Comparison of ENCODE assay signal across 8 cellular contexts in the genomic region with DNA sequence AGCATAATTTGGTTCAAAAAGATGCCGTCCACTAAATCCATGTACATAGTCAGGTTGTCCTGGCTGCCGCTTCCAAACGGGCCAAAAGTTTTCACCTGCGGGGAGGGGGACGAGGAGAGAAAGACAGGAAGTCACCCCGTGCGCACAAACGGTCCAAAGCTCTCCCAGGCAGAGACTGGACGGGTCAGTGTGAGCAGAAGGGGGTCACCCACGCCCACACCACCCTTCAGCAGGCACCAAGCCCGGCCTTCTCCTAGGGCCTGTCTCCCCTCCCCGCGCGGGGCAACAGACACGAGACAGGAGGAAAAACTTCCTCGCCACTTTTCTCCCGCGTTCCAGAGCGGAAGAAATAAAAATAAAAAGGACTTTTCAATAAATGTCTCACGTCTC. TPM values are rescaled to one million over a fixed set of nuclear protein-coding genes. Genes with fewer than 3 reads are reported as not detected.
A peak's percentile ranks its signal among the peaks of the same experiment; 100 is the strongest.
DNase-seq lines count a peak whose midpoint lies in the region; TF ChIP-seq lines count a peak whose summit lies in the region.

No MANE protein-coding gene starts in this region.

- DNase-seq in BE2C (no peak), HT-29 (ENCODE audit: low spot score) (peak; percentile 29), MCF 10A (ENCODE audit: unreplicated experiment) (peak; percentile 20), mesenteric fat pad (ENCODE audit: low spot score) (peak; percentile 83), NCI-H187 (lab: John Stamatoyannopoulos, UW) (no peak), NCI-H2107 treated with DMSO at 0.1 percent for 48 hours (lab: John Stamatoyannopoulos, UW; ENCODE audit: unreplicated experiment) (no peak), NCI-H1694 treated with DMSO at 0.1 percent for 48 hours (lab: John Stamatoyannopoulos, UW) (no peak), cerebellum (ENCODE audit: low spot score) (no peak)

- no peaks in the 10 kb centered on the region for H3K36me3 ChIP-seq in BE2C

- no peaks in the 10 kb centered on the region; the same call in 1 of the 2 replicates for H3K9me3 ChIP-seq in BE2C

- peak overlapping the region; percentile 59 for H3K4me3 ChIP-seq in BE2C (ENCODE audit: low read depth, low read length)

- peaks cover 24% of the 10 kb centered on the region for H3K4me1 Mint-ChIP-seq in MCF 10A (ENCODE audit: insufficient read depth, unreplicated experiment)

- POLR2A ChIA-PET in MCF 10A (lab: Yijun Ruan, JAX), result interaction anchor here (0.9 to 9.3 kb wide), 12 partner anchors 15 to 117 kb away, joined by 3 to 99 read pairs (median 6); a partner anchor contains a TSS

- no peak for TF ChIP-seq CTCF in BE2C (IDR thresholded peaks at IDR 0.05; ENCODE audit: low read depth, low read length)
- no peak for TF ChIP-seq CTCF in MCF 10A (IDR thresholded peaks at IDR 0.05; ENCODE audit: unreplicated experiment)

- BruUV-seq in MCF 10A (replicated peaks; lab: Mats Ljungman, UMichigan), result no TSS peak

- H3K36me3 Mint-ChIP-seq in MCF 10A (ENCODE audit: insufficient read depth, unreplicated experiment), result no peaks in the 10 kb centered on the region

- peaks cover 31% of the 10 kb centered on the region for H3K27me3 ChIP-seq in BE2C

- intact Hi-C loops in MCF 10A (cut with micrococcal nuclease), result loop anchor here (2.0 kb wide), 1 partner anchor 56 kb away; no protein-coding TSS in a partner anchor

- H3K9me3 Mint-ChIP-seq in MCF 10A (ENCODE audit: unreplicated experiment), result no peaks in the 10 kb centered on the region

- H3K4me1 ChIP-seq in BE2C, result no peaks in the 10 kb centered on the region; the same call in 1 of the 2 replicates

- peak overlapping the region; percentile 71 for H3K4me3 Mint-ChIP-seq in MCF 10A (ENCODE audit: unreplicated experiment)

- CTCF ChIA-PET in MCF 10A (lab: Yijun Ruan, JAX), result interaction anchor here (0.6 to 11.7 kb wide), 5 partner anchors 18 to 1651 kb away, joined by 3 to 276 read pairs (median 10); no protein-coding TSS in a partner anchor

- no peak overlapping the region for H3K27ac Mint-ChIP-seq in MCF 10A (ENCODE audit: low read depth, unreplicated experiment)

- H3K27me3 Mint-ChIP-seq in MCF 10A (ENCODE audit: insufficient read depth, unreplicated experiment), result no peaks in the 10 kb centered on the region

RNA-seq across cellular contexts. Expression of a gene that starts 0.9 kb away (rescaled TPM):
- polyA plus RNA-seq in BE2C (2012; ENCODE audit: insufficient read depth, insufficient read length, low read depth), result 23.6 TPM
- 41.7 and 45.3 TPM in 2 replicates for total RNA-seq in HT-29 (2014; rRNA removed; shearing (Covaris generic))
- total RNA-seq in MCF 10A (2022), result 11.4 and 19.7 TPM in 2 replicates
- 17.4 TPM for total RNA-seq in mesenteric fat pad
- total RNA-seq in cerebellum, result 39.0 TPM

Comparison
In these comparisons a context has a peak if more than half of its experiments do, and no peak if none do; other contexts are left out.
1. DNase-seq: peak in HT-29 (single experiment), MCF 10A (single experiment) and mesenteric fat pad (single experiment); none in BE2C (single experiment), NCI-H187 (0 of 2), NCI-H2107 treated with DMSO at 0.1 percent for 48 hours (single experiment), NCI-H1694 treated with DMSO at 0.1 percent for 48 hours (single experiment) and cerebellum (single experiment).